1 cellular context compared by ENCODE assay signal in genomic region chr2:237085261-237086221, GRCh38.
TF ChIP-seq lines count a peak whose summit lies in the region.

COPS8 (plus strand) TSS chr2:237085889; CDS start chr2:237085965, 76 bp downstream.

TF ChIP-seq in HepG2, 621 proteins besides CTCF, POLR2A, EP300 and RAD21 (continued from another document and continues in another):
- peak; percentile 97 for TF ChIP-seq GMEB2 (CRISPR knock-in tag; IDR thresholded peaks at IDR 0.05; ENCODE audit: low read depth)
- peak; percentile 50; the same call in 1 of the 2 replicates for TF ChIP-seq ZSCAN12 (CRISPR knock-in tag; IDR thresholded peaks at IDR 0.05)
- no peak for TF ChIP-seq SMAD9 (CRISPR knock-in tag; IDR thresholded peaks at IDR 0.05)
- TF ChIP-seq, protein P1, sequence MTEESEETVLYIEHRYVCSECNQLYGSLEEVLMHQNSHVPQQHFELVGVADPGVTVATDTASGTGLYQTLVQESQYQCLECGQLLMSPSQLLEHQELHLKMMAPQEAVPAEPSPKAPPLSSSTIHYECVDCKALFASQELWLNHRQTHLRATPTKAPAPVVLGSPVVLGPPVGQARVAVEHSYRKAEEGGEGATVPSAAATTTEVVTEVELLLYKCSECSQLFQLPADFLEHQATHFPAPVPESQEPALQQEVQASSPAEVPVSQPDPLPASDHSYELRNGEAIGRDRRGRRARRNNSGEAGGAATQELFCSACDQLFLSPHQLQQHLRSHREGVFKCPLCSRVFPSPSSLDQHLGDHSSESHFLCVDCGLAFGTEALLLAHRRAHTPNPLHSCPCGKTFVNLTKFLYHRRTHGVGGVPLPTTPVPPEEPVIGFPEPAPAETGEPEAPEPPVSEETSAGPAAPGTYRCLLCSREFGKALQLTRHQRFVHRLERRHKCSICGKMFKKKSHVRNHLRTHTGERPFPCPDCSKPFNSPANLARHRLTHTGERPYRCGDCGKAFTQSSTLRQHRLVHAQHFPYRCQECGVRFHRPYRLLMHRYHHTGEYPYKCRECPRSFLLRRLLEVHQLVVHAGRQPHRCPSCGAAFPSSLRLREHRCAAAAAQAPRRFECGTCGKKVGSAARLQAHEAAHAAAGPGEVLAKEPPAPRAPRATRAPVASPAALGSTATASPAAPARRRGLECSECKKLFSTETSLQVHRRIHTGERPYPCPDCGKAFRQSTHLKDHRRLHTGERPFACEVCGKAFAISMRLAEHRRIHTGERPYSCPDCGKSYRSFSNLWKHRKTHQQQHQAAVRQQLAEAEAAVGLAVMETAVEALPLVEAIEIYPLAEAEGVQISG (CRISPR knock-in tag; IDR thresholded peaks at IDR 0.05) = peak; percentile 100
- no peak for TF ChIP-seq DDIT3 (CRISPR knock-in tag; IDR thresholded peaks at IDR 0.05)
- no peak for TF ChIP-seq SNAPC5 (CRISPR knock-in tag; IDR thresholded peaks at IDR 0.05; ENCODE audit: borderline replicate concordance)
- TF ChIP-seq JUND (CRISPR knock-in tag; IDR thresholded peaks at IDR 0.05) = 0 out of 2 replicates have a peak, but pooled peaks have one; percentile 38
- no peak for TF ChIP-seq CCAR2 (optimal IDR thresholded peaks at IDR 0.05; ENCODE audit: low read depth, low read length)
- TF ChIP-seq ZBTB44 (CRISPR knock-in tag; IDR thresholded peaks at IDR 0.05) = peak; percentile 78; the same call in 1 of the 2 replicates
- TF ChIP-seq HOXA3 (CRISPR knock-in tag; IDR thresholded peaks at IDR 0.05) = peak; percentile 100
- no peak for TF ChIP-seq ZNF878 (CRISPR knock-in tag; IDR thresholded peaks at IDR 0.05)
- no peak for TF ChIP-seq ZNF354B (CRISPR knock-in tag; IDR thresholded peaks at IDR 0.05)
- TF ChIP-seq ZNF335 (CRISPR knock-in tag; IDR thresholded peaks at IDR 0.05) = peak; percentile 96
- TF ChIP-seq, protein P2, sequence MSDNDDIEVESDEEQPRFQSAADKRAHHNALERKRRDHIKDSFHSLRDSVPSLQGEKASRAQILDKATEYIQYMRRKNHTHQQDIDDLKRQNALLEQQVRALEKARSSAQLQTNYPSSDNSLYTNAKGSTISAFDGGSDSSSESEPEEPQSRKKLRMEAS (IDR thresholded peaks at IDR 0.05) = peak; percentile 86
- TF ChIP-seq, protein P3, sequence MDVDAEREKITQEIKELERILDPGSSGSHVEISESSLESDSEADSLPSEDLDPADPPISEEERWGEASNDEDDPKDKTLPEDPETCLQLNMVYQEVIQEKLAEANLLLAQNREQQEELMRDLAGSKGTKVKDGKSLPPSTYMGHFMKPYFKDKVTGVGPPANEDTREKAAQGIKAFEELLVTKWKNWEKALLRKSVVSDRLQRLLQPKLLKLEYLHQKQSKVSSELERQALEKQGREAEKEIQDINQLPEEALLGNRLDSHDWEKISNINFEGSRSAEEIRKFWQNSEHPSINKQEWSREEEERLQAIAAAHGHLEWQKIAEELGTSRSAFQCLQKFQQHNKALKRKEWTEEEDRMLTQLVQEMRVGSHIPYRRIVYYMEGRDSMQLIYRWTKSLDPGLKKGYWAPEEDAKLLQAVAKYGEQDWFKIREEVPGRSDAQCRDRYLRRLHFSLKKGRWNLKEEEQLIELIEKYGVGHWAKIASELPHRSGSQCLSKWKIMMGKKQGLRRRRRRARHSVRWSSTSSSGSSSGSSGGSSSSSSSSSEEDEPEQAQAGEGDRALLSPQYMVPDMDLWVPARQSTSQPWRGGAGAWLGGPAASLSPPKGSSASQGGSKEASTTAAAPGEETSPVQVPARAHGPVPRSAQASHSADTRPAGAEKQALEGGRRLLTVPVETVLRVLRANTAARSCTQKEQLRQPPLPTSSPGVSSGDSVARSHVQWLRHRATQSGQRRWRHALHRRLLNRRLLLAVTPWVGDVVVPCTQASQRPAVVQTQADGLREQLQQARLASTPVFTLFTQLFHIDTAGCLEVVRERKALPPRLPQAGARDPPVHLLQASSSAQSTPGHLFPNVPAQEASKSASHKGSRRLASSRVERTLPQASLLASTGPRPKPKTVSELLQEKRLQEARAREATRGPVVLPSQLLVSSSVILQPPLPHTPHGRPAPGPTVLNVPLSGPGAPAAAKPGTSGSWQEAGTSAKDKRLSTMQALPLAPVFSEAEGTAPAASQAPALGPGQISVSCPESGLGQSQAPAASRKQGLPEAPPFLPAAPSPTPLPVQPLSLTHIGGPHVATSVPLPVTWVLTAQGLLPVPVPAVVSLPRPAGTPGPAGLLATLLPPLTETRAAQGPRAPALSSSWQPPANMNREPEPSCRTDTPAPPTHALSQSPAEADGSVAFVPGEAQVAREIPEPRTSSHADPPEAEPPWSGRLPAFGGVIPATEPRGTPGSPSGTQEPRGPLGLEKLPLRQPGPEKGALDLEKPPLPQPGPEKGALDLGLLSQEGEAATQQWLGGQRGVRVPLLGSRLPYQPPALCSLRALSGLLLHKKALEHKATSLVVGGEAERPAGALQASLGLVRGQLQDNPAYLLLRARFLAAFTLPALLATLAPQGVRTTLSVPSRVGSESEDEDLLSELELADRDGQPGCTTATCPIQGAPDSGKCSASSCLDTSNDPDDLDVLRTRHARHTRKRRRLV (CRISPR knock-in tag; IDR thresholded peaks at IDR 0.05) = peak; percentile 61; the same call in 1 of the 2 replicates
- no peak for TF ChIP-seq KDM6A (CRISPR knock-in tag; IDR thresholded peaks at IDR 0.05; ENCODE audit: low read depth)
- TF ChIP-seq ZNF484 (CRISPR knock-in tag; IDR thresholded peaks at IDR 0.05; ENCODE audit: borderline replicate concordance, low read depth) = 0 out of 2 replicates have a peak, but pooled peaks have one; percentile 67
- no peak for TF ChIP-seq TBX3 (IDR thresholded peaks at IDR 0.05; ENCODE audit: borderline replicate concordance)
- TF ChIP-seq NBN (conservative IDR thresholded peaks at IDR 0.05) = no peak
- no peak for TF ChIP-seq ZNF138 (CRISPR knock-in tag; IDR thresholded peaks at IDR 0.05; ENCODE audit: low read depth)
- peak; percentile 91 for TF ChIP-seq MEIS1 (CRISPR knock-in tag; IDR thresholded peaks at IDR 0.05; ENCODE audit: borderline replicate concordance)
- peak; percentile 48; the same call in 1 of the 2 replicates for TF ChIP-seq ZNF296 (CRISPR knock-in tag; conservative IDR thresholded peaks at IDR 0.05)
- peak; percentile 99 for TF ChIP-seq IRF2 (CRISPR knock-in tag; IDR thresholded peaks at IDR 0.05)
- TF ChIP-seq ZNF660 (CRISPR knock-in tag; IDR thresholded peaks at IDR 0.05; ENCODE audit: borderline replicate concordance, low read depth) = no peak
- TF ChIP-seq ZBTB2 (CRISPR knock-in tag; IDR thresholded peaks at IDR 0.05; ENCODE audit: low read depth) = peak; percentile 91
- no peak; the same call in 1 of the 2 replicates for TF ChIP-seq ZNF512 (CRISPR knock-in tag; IDR thresholded peaks at IDR 0.05)
- no peak for TF ChIP-seq ZNF17 (CRISPR knock-in tag; IDR thresholded peaks at IDR 0.05)
- peak; percentile 80; the same call in 1 of the 2 replicates for TF ChIP-seq ZNF780A (CRISPR knock-in tag; IDR thresholded peaks at IDR 0.05)
- TF ChIP-seq MBNL3 (CRISPR knock-in tag; conservative IDR thresholded peaks at IDR 0.05) = no peak
- TF ChIP-seq, protein P4, sequence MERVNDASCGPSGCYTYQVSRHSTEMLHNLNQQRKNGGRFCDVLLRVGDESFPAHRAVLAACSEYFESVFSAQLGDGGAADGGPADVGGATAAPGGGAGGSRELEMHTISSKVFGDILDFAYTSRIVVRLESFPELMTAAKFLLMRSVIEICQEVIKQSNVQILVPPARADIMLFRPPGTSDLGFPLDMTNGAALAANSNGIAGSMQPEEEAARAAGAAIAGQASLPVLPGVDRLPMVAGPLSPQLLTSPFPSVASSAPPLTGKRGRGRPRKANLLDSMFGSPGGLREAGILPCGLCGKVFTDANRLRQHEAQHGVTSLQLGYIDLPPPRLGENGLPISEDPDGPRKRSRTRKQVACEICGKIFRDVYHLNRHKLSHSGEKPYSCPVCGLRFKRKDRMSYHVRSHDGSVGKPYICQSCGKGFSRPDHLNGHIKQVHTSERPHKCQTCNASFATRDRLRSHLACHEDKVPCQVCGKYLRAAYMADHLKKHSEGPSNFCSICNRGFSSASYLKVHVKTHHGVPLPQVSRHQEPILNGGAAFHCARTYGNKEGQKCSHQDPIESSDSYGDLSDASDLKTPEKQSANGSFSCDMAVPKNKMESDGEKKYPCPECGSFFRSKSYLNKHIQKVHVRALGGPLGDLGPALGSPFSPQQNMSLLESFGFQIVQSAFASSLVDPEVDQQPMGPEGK (CRISPR knock-in tag; IDR thresholded peaks at IDR 0.05) = peak; percentile 78
- peak; percentile 34; the same call in 1 of the 2 replicates for TF ChIP-seq ZIK1 (CRISPR knock-in tag; IDR thresholded peaks at IDR 0.05; ENCODE audit: borderline replicate concordance, low read depth)
- TF ChIP-seq MIER2 (CRISPR knock-in tag; IDR thresholded peaks at IDR 0.05) = peak; percentile 64; the same call in 1 of the 2 replicates
- TF ChIP-seq ZNF224 (CRISPR knock-in tag; IDR thresholded peaks at IDR 0.05) = peak; percentile 97; the same call in 1 of the 2 replicates
- peak; percentile 95 for TF ChIP-seq ZNF274 (CRISPR knock-in tag; IDR thresholded peaks at IDR 0.05)
- TF ChIP-seq, protein P5, sequence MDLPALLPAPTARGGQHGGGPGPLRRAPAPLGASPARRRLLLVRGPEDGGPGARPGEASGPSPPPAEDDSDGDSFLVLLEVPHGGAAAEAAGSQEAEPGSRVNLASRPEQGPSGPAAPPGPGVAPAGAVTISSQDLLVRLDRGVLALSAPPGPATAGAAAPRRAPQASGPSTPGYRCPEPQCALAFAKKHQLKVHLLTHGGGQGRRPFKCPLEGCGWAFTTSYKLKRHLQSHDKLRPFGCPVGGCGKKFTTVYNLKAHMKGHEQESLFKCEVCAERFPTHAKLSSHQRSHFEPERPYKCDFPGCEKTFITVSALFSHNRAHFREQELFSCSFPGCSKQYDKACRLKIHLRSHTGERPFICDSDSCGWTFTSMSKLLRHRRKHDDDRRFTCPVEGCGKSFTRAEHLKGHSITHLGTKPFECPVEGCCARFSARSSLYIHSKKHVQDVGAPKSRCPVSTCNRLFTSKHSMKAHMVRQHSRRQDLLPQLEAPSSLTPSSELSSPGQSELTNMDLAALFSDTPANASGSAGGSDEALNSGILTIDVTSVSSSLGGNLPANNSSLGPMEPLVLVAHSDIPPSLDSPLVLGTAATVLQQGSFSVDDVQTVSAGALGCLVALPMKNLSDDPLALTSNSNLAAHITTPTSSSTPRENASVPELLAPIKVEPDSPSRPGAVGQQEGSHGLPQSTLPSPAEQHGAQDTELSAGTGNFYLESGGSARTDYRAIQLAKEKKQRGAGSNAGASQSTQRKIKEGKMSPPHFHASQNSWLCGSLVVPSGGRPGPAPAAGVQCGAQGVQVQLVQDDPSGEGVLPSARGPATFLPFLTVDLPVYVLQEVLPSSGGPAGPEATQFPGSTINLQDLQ (CRISPR knock-in tag; IDR thresholded peaks at IDR 0.05) = peak; percentile 88
- TF ChIP-seq GFI1 (CRISPR knock-in tag; IDR thresholded peaks at IDR 0.05; ENCODE audit: borderline replicate concordance) = peak; percentile 85
- 0 out of 2 replicates have a peak, but pooled peaks have one; percentile 68 for TF ChIP-seq MTF1 (CRISPR knock-in tag; IDR thresholded peaks at IDR 0.05)
